9 cellular contexts compared by ENCODE assay signal in genomic region chr5:75566710-75567309, GRCh38. TPM values are rescaled to one million over a fixed set of nuclear protein-coding genes. Genes with fewer than 3 reads are reported as not detected.
DNase-seq lines count a peak whose midpoint lies in the region; ATAC-seq lines count a peak whose summit lies in the region.
"Had no signal": no experiment of that assay in that cellular context is flagged by ENCODE, and none has a peak within 500 bp of the region (broad histone marks: within the 10 kb centered on the region; RNA-seq: fewer than 3 reads in every experiment).

No MANE protein-coding gene starts in this region.

- peak; percentile 15 for DNase-seq in NK-92 treated with Interleukin-12 subunit alpha and Interleukin-12 subunit beta, amount 100 ng/mL, for 24 hours (lab: John Stamatoyannopoulos, UW)
- DNase-seq in NK-92 (lab: John Stamatoyannopoulos, UW; ENCODE audit: unreplicated experiment) (no peak), NCI-H69 (lab: John Stamatoyannopoulos, UW) (peak; percentile 6), right cardiac atrium (no peak)
- DNase-seq in stimulated activated CD4-positive, alpha-beta T cell treated with anti-CD3 and anti-CD28 coated beads, Interleukin-15, amount 100 ng/mL, for 48 hours (ENCODE audit: low read depth in 2 of 2), result peak; percentile 34 to 41
- no peak for DNase-seq in effector memory CD4-positive, alpha-beta T cell

- H3K9me3 Mint-ChIP-seq in activated T-helper 17 cell treated with anti-CD3 and anti-CD28 coated beads, Interleukin-2, amount 50 U/mL, for 72 hours, result peaks cover 8% of the 10 kb centered on the region

- H3K4me3 Mint-ChIP-seq in activated T-helper 17 cell treated with anti-CD3 and anti-CD28 coated beads, Interleukin-2, amount 50 U/mL, for 72 hours, result peak overlapping the region; percentile 78

- H3K27me3 Mint-ChIP-seq in activated T-helper 17 cell treated with anti-CD3 and anti-CD28 coated beads, Interleukin-2, amount 50 U/mL, for 72 hours, result no peaks in the 10 kb centered on the region

- peaks cover 9% of the 10 kb centered on the region for H3K4me1 ChIP-seq in right cardiac atrium (ENCODE audit: control insufficient read depth, insufficient read depth, low read length)
- peaks cover 8% of the 10 kb centered on the region for H3K4me1 ChIP-seq in effector memory CD4-positive, alpha-beta T cell (ENCODE audit: control insufficient read depth, insufficient read depth, low read length, poor library complexity, severe bottlenecking)

- peak overlapping the region; percentile 71 for H3K27ac ChIP-seq in right cardiac atrium (ENCODE audit: low read length)
- H3K27ac ChIP-seq in effector memory CD4-positive, alpha-beta T cell (ENCODE audit: insufficient read depth, low read length, poor library complexity, severe bottlenecking), result no peak overlapping the region
- H3K27ac ChIP-seq: neutrophil had no signal

- no peaks in the 10 kb centered on the region for H3K36me3 ChIP-seq in effector memory CD4-positive, alpha-beta T cell (ENCODE audit: control insufficient read depth, insufficient read depth, low read length)

- WGBS in right cardiac atrium, result 26% methylated on average over 6 of the region's 6 CpGs

- ATAC-seq in HG02870 (IDR thresholded peaks at IDR 0.05; ENCODE audit: unreplicated experiment) (peak; percentile 85), right cardiac atrium (peak; percentile 94 to 99)
- peak; percentile 84 for ATAC-seq in activated T-helper 17 cell treated with anti-CD3 and anti-CD28 coated beads, Interleukin-2, amount 50 U/mL, for 72 hours (replicated peaks)

- H3K4me1 Mint-ChIP-seq in activated T-helper 17 cell treated with anti-CD3 and anti-CD28 coated beads, Interleukin-2, amount 50 U/mL, for 72 hours, result peaks cover 36% of the 10 kb centered on the region

- intact Hi-C loops in right cardiac atrium (cut with DNase I), result loop anchor here in 1 of 4 donors (5.0 kb wide), 1 partner anchor 55 kb away; the partner anchor contains the start of genes CERT1 and POLK

- H3K9me3 ChIP-seq in right cardiac atrium (ENCODE audit: control insufficient read depth, low read length), result no peaks in the 10 kb centered on the region
- no peaks in the 10 kb centered on the region for H3K9me3 ChIP-seq in effector memory CD4-positive, alpha-beta T cell (ENCODE audit: control insufficient read depth, low read length)
- H3K9me3 ChIP-seq: neutrophil had no signal

- no peaks in the 10 kb centered on the region for H3K27me3 ChIP-seq in right cardiac atrium (ENCODE audit: control insufficient read depth, insufficient read depth)
- no peaks in the 10 kb centered on the region for H3K27me3 ChIP-seq in effector memory CD4-positive, alpha-beta T cell (replicated peaks; ENCODE audit: control insufficient read depth, insufficient read depth, low read length, poor library complexity, severe bottlenecking)
- H3K27me3 ChIP-seq: neutrophil had no signal

- H3K36me3 Mint-ChIP-seq in activated T-helper 17 cell treated with anti-CD3 and anti-CD28 coated beads, Interleukin-2, amount 50 U/mL, for 72 hours (ENCODE audit: low read depth), result peaks cover 69% of the 10 kb centered on the region

- no peak overlapping the region for H3K4me3 ChIP-seq in right cardiac atrium (ENCODE audit: low read length)
- no peak overlapping the region for H3K4me3 ChIP-seq in effector memory CD4-positive, alpha-beta T cell (ENCODE audit: insufficient read depth, low read depth, low read length, poor library complexity, severe bottlenecking)

- peak overlapping the region; percentile 96 for H3K27ac Mint-ChIP-seq in activated T-helper 17 cell treated with anti-CD3 and anti-CD28 coated beads, Interleukin-2, amount 50 U/mL, for 72 hours

RNA-seq across cellular contexts. Expression of gene ANKDD1B, which starts 44.4 kb away (rescaled TPM):
- total RNA-seq in activated T-helper 17 cell treated with anti-CD3 and anti-CD28 coated beads, Interleukin-2, amount 50 U/mL, for 72 hours, result under 1 TPM; 0.34 to 0.35 TPM
- total RNA-seq in right cardiac atrium, result under 1 TPM; 0.17 to 0.71 (median 0.41) TPM
- polyA plus RNA-seq in right cardiac atrium, result 0.11 TPM

RNA-seq across cellular contexts. Expression of gene POLK, which starts 55.1 kb away (rescaled TPM):
- 10 to 100 TPM; 28.7 to 44.4 TPM for total RNA-seq in activated T-helper 17 cell treated with anti-CD3 and anti-CD28 coated beads, Interleukin-2, amount 50 U/mL, for 72 hours
- total RNA-seq in right cardiac atrium, result 10 to 100 TPM; 24.3 to 25.7 (median 24.9) TPM
- polyA plus RNA-seq in right cardiac atrium, result 7.2 TPM

RNA-seq across cellular contexts. Expression of gene CERT1, which starts 55.4 kb away (rescaled TPM):
- 10 to 100 TPM; 24.9 to 40.3 TPM for total RNA-seq in activated T-helper 17 cell treated with anti-CD3 and anti-CD28 coated beads, Interleukin-2, amount 50 U/mL, for 72 hours
- total RNA-seq in right cardiac atrium, result 10 to 100 TPM; 26.1 to 28.7 (median 28.0) TPM
- polyA plus RNA-seq in right cardiac atrium, result 9.1 TPM

Comparison
In these comparisons a context has a peak if more than half of its experiments do, and no peak if none do; other contexts are left out.
1. DNase-seq: peak in NK-92 treated with Interleukin-12 subunit alpha and Interleukin-12 subunit beta, amount 100 ng/mL, for 24 hours (single experiment), NCI-H69 (single experiment) and stimulated activated CD4-positive, alpha-beta T cell treated with anti-CD3 and anti-CD28 coated beads, Interleukin-15, amount 100 ng/mL, for 48 hours (2 of 2); none in NK-92 (single experiment), right cardiac atrium (0 of 3) and effector memory CD4-positive, alpha-beta T cell (0 of 3).
2. Peak in every context shown above with its lines, with median percentiles within 50 percentile points of each other: ATAC-seq.